ENCODE assay signal across 3 cellular contexts in genomic region chr3:10368512-10368911, GRCh38.
TF ChIP-seq lines count a peak whose summit lies in the region.

No MANE protein-coding gene starts in this region.

TF ChIP-seq in HepG2, 621 proteins besides CTCF, POLR2A, EP300 and RAD21:
- TF ChIP-seq ATF7 (IDR thresholded peaks at IDR 0.05) (0 out of 2 replicates have a peak, but pooled peaks have one; percentile 11), ATF7 (CRISPR knock-in tag; IDR thresholded peaks at IDR 0.05) (no peak), SOX6 (IDR thresholded peaks at IDR 0.05) (0 out of 2 replicates have a peak, but pooled peaks have one; percentile 45), SOX6 (CRISPR knock-in tag; IDR thresholded peaks at IDR 0.05) (no peak), LCORL (IDR thresholded peaks at IDR 0.05) (peak; percentile 28; the same call in 1 of the 2 replicates), LCORL (CRISPR knock-in tag; IDR thresholded peaks at IDR 0.05) (no peak), CEBPG (CRISPR knock-in tag; IDR thresholded peaks at IDR 0.05) (no peak), ATM (IDR thresholded peaks at IDR 0.05; ENCODE audit: borderline replicate concordance) (peak; percentile 17; the same call in 1 of the 2 replicates)

TF ChIP-seq in HEK293, 187 proteins besides CTCF, POLR2A, EP300 and RAD21 (continues in another document):
- TF ChIP-seq ZBTB1 (tag by site-specific recombination; IDR thresholded peaks at IDR 0.05) (no peak), ZNF645 (tag by site-specific recombination; IDR thresholded peaks at IDR 0.05) (no peak), FEZF1 (tag by site-specific recombination; IDR thresholded peaks at IDR 0.05) (no peak), ZNF76 (tag by site-specific recombination; IDR thresholded peaks at IDR 0.05; ENCODE audit: borderline replicate concordance, low read depth) (no peak; the same call in 1 of the 2 replicates), ZNF777 (tag by site-specific recombination; IDR thresholded peaks at IDR 0.05; ENCODE audit: borderline replicate concordance) (no peak), ZNF112 (tag by site-specific recombination; IDR thresholded peaks at IDR 0.05) (no peak), SP7 (tag by site-specific recombination; IDR thresholded peaks at IDR 0.05) (no peak), EGR2 (tag by site-specific recombination; IDR thresholded peaks at IDR 0.05; ENCODE audit: low read depth) (peak; percentile 62; the same call in 1 of the 2 replicates), ZNF23 (tag by site-specific recombination; IDR thresholded peaks at IDR 0.05; ENCODE audit: borderline replicate concordance) (no peak), ZNF792 (tag by site-specific recombination; IDR thresholded peaks at IDR 0.05) (no peak), ZNF548 (tag by site-specific recombination; IDR thresholded peaks at IDR 0.05) (no peak), ZNF621 (tag by site-specific recombination; IDR thresholded peaks at IDR 0.05) (no peak), ZNF785 (tag by site-specific recombination; IDR thresholded peaks at IDR 0.05) (no peak), HOXC10 (CRISPR knock-in tag; IDR thresholded peaks at IDR 0.05) (no peak), ZFP37 (tag by site-specific recombination; IDR thresholded peaks at IDR 0.05) (no peak), ZNF202 (tag by site-specific recombination; IDR thresholded peaks at IDR 0.05; ENCODE audit: borderline replicate concordance) (no peak), PRDM1 (tag by site-specific recombination; IDR thresholded peaks at IDR 0.05) (no peak), ZNF639 (tag by site-specific recombination; IDR thresholded peaks at IDR 0.05) (no peak), ZNF473 (tag by site-specific recombination; IDR thresholded peaks at IDR 0.05) (0 out of 2 replicates have a peak, but pooled peaks have one; percentile 61), GLI2 (tag by site-specific recombination; IDR thresholded peaks at IDR 0.05; ENCODE audit: borderline replicate concordance, low read depth) (no peak), ZBTB44 (tag by site-specific recombination; IDR thresholded peaks at IDR 0.05) (no peak), ZNF157 (tag by site-specific recombination; IDR thresholded peaks at IDR 0.05) (no peak), ZNF600 (tag by site-specific recombination; IDR thresholded peaks at IDR 0.05) (no peak)
- TF ChIP-seq, protein P1, sequence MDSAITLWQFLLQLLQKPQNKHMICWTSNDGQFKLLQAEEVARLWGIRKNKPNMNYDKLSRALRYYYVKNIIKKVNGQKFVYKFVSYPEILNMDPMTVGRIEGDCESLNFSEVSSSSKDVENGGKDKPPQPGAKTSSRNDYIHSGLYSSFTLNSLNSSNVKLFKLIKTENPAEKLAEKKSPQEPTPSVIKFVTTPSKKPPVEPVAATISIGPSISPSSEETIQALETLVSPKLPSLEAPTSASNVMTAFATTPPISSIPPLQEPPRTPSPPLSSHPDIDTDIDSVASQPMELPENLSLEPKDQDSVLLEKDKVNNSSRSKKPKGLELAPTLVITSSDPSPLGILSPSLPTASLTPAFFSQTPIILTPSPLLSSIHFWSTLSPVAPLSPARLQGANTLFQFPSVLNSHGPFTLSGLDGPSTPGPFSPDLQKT (IDR thresholded peaks at IDR 0.05; ENCODE audit: borderline replicate concordance, low read depth, low read length): no peak
- TF ChIP-seq, protein P2, sequence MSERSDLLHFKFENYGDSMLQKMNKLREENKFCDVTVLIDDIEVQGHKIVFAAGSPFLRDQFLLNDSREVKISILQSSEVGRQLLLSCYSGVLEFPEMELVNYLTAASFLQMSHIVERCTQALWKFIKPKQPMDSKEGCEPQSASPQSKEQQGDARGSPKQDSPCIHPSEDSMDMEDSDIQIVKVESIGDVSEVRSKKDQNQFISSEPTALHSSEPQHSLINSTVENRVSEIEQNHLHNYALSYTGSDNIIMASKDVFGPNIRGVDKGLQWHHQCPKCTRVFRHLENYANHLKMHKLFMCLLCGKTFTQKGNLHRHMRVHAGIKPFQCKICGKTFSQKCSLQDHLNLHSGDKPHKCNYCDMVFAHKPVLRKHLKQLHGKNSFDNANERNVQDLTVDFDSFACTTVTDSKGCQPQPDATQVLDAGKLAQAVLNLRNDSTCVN (tag by site-specific recombination; optimal IDR thresholded peaks at IDR 0.05): peak; percentile 14

TF ChIP-seq in K562, 482 proteins besides CTCF, POLR2A, EP300 and RAD21:
- TF ChIP-seq OTX1 (CRISPR knock-in tag; IDR thresholded peaks at IDR 0.05): 0 out of 2 replicates have a peak, but pooled peaks have one; percentile 69
- TF ChIP-seq TSC22D4 (tag; IDR thresholded peaks at IDR 0.05): peak; percentile 40; the same call in 1 of the 2 replicates
- TF ChIP-seq ZNF655 (CRISPR knock-in tag; IDR thresholded peaks at IDR 0.05): no peak
- peak; percentile 78 for TF ChIP-seq EHMT2 (IDR thresholded peaks at IDR 0.05)
- TF ChIP-seq POLR2B (IDR thresholded peaks at IDR 0.05; ENCODE audit: low read depth, partially characterized antibody): no peak
- TF ChIP-seq ZNF407 (IDR thresholded peaks at IDR 0.05; ENCODE audit: low read depth): peak; percentile 19; the same call in 1 of the 2 replicates
- TF ChIP-seq PTTG1 (tag; IDR thresholded peaks at IDR 0.05; ENCODE audit: low read depth): no peak
- no peak for TF ChIP-seq ZNF511 (CRISPR knock-in tag; IDR thresholded peaks at IDR 0.05)
- TF ChIP-seq, protein P2 (CRISPR knock-in tag; IDR thresholded peaks at IDR 0.05): 0 out of 2 replicates have a peak, but pooled peaks have one; percentile 32
- 0 out of 4 replicates have a peak, but pooled peaks of 1 of the 2 experiments have one; percentile 19 for TF ChIP-seq HDAC1 (IDR thresholded peaks at IDR 0.05)
- 0 out of 2 replicates have a peak, but pooled peaks have one; percentile 37 for TF ChIP-seq LARP7 (IDR thresholded peaks at IDR 0.05)
TF ChIP-seq in K562: peak in this region for 7.
